Comparison of ENCODE assay signal across 8 cellular contexts in genomic region chr1:150186789-150187559, GRCh38. TPM values are rescaled to one million over a fixed set of nuclear protein-coding genes. Genes with fewer than 3 reads are reported as not detected.
DNase-seq lines count a peak whose midpoint lies in the region; ATAC-seq and TF ChIP-seq lines count a peak whose summit lies in the region.

No MANE protein-coding gene starts in this region.

- H3K9me3 ChIP-seq in Loucy (ENCODE audit: insufficient read depth, low read depth, low read length) (no peaks in the 10 kb centered on the region), SJSA1 (replicated peaks) (no peaks in the 10 kb centered on the region), liver (ENCODE audit: control insufficient read depth in 4 of 4, low read length in 3 of 4) (no peaks in the 10 kb centered on the region), transverse colon (no peaks in the 10 kb centered on the region)

- no peak for TF ChIP-seq POLR2A in transverse colon (IDR thresholded peaks at IDR 0.05)

- H3K27me3 ChIP-seq in Loucy (ENCODE audit: insufficient read depth, low read length, poor library complexity, severe bottlenecking) (no peaks in the 10 kb centered on the region), SJSA1 (replicated peaks) (no peaks in the 10 kb centered on the region), liver (ENCODE audit: control insufficient read depth in 4 of 4, insufficient read depth in 4 of 4, low read length in 3 of 4) (no peaks in the 10 kb centered on the region), transverse colon (no peaks in the 10 kb centered on the region)

- DNase-seq in EL (peak; percentile 64), SJSA1 (ENCODE audit: low read depth in 1 of 2, low spot score in 2 of 2) (peak in 1 of 2 experiments; percentile 72), caudate nucleus (lab: John Stamatoyannopoulos, UW) (peak in 5 of 61 donors; percentile 10 to 54 (median 24)), transverse colon (no peak), putamen (ENCODE audit: low spot score) (no peak)

- H3K79me2 ChIP-seq in Loucy (ENCODE audit: insufficient read depth, low read length), result no peaks in the 10 kb centered on the region

- H3K36me3 ChIP-seq in Loucy (ENCODE audit: insufficient read depth, low read length), result no peaks in the 10 kb centered on the region
- H3K36me3 ChIP-seq in SJSA1, result no peaks in the 10 kb centered on the region
- H3K36me3 ChIP-seq in liver (ENCODE audit: control insufficient read depth in 4 of 4, insufficient read depth in 3 of 4, low read depth in 1 of 4, low read length in 3 of 4), result no peaks in the 10 kb centered on the region
- H3K36me3 ChIP-seq in transverse colon, result no peaks in the 10 kb centered on the region

- no peak overlapping the region for H2AFZ ChIP-seq in Loucy (ENCODE audit: low read length)

- ATAC-seq in HG02885 (IDR thresholded peaks at IDR 0.05; ENCODE audit: poor library complexity, unreplicated experiment), result no peak

- no peak overlapping the region for H3K4me3 ChIP-seq in Loucy (ENCODE audit: low read length, poor library complexity, severe bottlenecking)
- H3K4me3 ChIP-seq in SJSA1, result no peak overlapping the region
- peak overlapping the region in 2 of 3 donors; percentile 8 to 43 for H3K4me3 ChIP-seq in liver (ENCODE audit: low read depth in 1 of 3, low read length in 3 of 3)
- no peak overlapping the region for H3K4me3 ChIP-seq in transverse colon

- WGBS in liver, result 7% methylated on average over 10 of the region's 10 CpGs
- 22 to 25% methylated on average over 9 to 10 of the region's 10 CpGs for whole genome bisulfite sequencing in transverse colon (ENCODE audit: low coverage in 1 of 2), 2 donors

- peak; percentile 78 to 80 for TF ChIP-seq RAD21 in liver (IDR thresholded peaks at IDR 0.05)

- no peaks in the 10 kb centered on the region for H3F3A ChIP-seq in Loucy (ENCODE audit: low read depth)

- TF ChIP-seq CTCF in Loucy (conservative IDR thresholded peaks at IDR 0.05; ENCODE audit: low read length), result peak; percentile 62
- peak; percentile 34 for TF ChIP-seq CTCF in liver (IDR thresholded peaks at IDR 0.05; ENCODE audit: low read depth, low read length, missing input control)
- TF ChIP-seq CTCF in transverse colon (IDR thresholded peaks at IDR 0.05), result peak; percentile 44 to 56 (median 54)

- in situ Hi-C loops in transverse colon (cut with MboI; ENCODE audit: low pct_ligation_motif_present in 1 of 4, low pct_unique_long_range_greater_than_20kb in 1 of 4, low sequenced_read_pairs in 3 of 4), result loop anchor here (10.0 to 25.0 kb wide), 3 partner anchors 112 to 225 kb away; no protein-coding TSS in a partner anchor

- H3K27ac ChIP-seq in SJSA1 (peak overlapping the region; percentile 48), caudate nucleus (ENCODE audit: low read depth, low read length) (peak overlapping the region; percentile 44), liver (ENCODE audit: low read depth in 1 of 2, low read length in 2 of 2) (peak overlapping the region; percentile 68 to 84), transverse colon (peak overlapping the region; percentile 19 to 51 (median 27))

- TF ChIP-seq EP300 in transverse colon (IDR thresholded peaks at IDR 0.05; ENCODE audit: low read depth), result no peak

- no peak overlapping the region for H3K9ac ChIP-seq in Loucy (ENCODE audit: low read depth, low read length, poor library complexity, severe bottlenecking)
- no peak overlapping the region for H3K9ac ChIP-seq in liver (ENCODE audit: low read depth in 1 of 2, low read length in 2 of 2)

- no peaks in the 10 kb centered on the region for H3K9me2 ChIP-seq in Loucy (replicated peaks; ENCODE audit: low read depth, low read length)

- H4K20me1 ChIP-seq in Loucy (ENCODE audit: insufficient read depth, low read length, poor library complexity, severe bottlenecking), result no peaks in the 10 kb centered on the region

- H3K4me1 ChIP-seq in Loucy (ENCODE audit: insufficient read depth, low read length, poor library complexity, severe bottlenecking) (no peaks in the 10 kb centered on the region), SJSA1 (replicated peaks) (peaks cover 22% of the 10 kb centered on the region), liver (ENCODE audit: control insufficient read depth in 4 of 4, insufficient read depth in 4 of 4, low read length in 3 of 4) (peaks cover 0 to 10% (median 5%) of the 10 kb centered on the region in 4 donors), transverse colon (no peaks in the 10 kb centered on the region)

- intact Hi-C loops in transverse colon (cut with DNase I; ENCODE audit: low total_unique reads), result loop anchor here (5.0 kb wide), 1 partner anchor 225 kb away; no protein-coding TSS in a partner anchor

- no peak overlapping the region for H3K4me2 ChIP-seq in Loucy (ENCODE audit: low read depth, low read length, poor library complexity, severe bottlenecking)

TF ChIP-seq in liver, 16 proteins besides CTCF, POLR2A, EP300 and RAD21:
- no peak for TF ChIP-seq REST (IDR thresholded peaks at IDR 0.05)
- peak in 1 of 2 donors; percentile 4 for TF ChIP-seq JUND (IDR thresholded peaks at IDR 0.05)
- TF ChIP-seq EGR1 (IDR thresholded peaks at IDR 0.05; ENCODE audit: low read depth in 2 of 2), result no peak
- no peak for TF ChIP-seq TAF1 (conservative IDR thresholded peaks at IDR 0.05)
- TF ChIP-seq FOXA2 (IDR thresholded peaks at IDR 0.05), result no peak
- no peak for TF ChIP-seq MAX (IDR thresholded peaks at IDR 0.05)
- TF ChIP-seq HNF4A (conservative IDR thresholded peaks at IDR 0.05), result no peak
- TF ChIP-seq FOXA1 (IDR thresholded peaks at IDR 0.05), result no peak
- TF ChIP-seq SP1 (IDR thresholded peaks at IDR 0.05), result peak; percentile 21
- TF ChIP-seq GABPA (IDR thresholded peaks at IDR 0.05 in 1 of 2, conservative IDR thresholded peaks at IDR 0.05 in 1 of 2), result no peak
- TF ChIP-seq NR2F2 (IDR thresholded peaks at IDR 0.05), result no peak
- peak; percentile 38 for TF ChIP-seq ATF3 (IDR thresholded peaks at IDR 0.05)
- no peak for TF ChIP-seq ZBTB33 (IDR thresholded peaks at IDR 0.05)
- TF ChIP-seq HNF4G (IDR thresholded peaks at IDR 0.05), result no peak
- no peak for TF ChIP-seq YY1 (IDR thresholded peaks at IDR 0.05)
- no peak for TF ChIP-seq RXRA (IDR thresholded peaks at IDR 0.05)
TF ChIP-seq in liver: peak in this region for 3.

RNA-seq across cellular contexts. Expression of gene PLEKHO1, which starts 37.3 kb away (rescaled TPM):
- 76.2 and 90.1 TPM in 2 replicates for total RNA-seq in SJSA1 (2014; rRNA removed; shearing (Covaris generic))
- total RNA-seq in liver (1 to 10 TPM; 5.8 to 8.8 TPM), transverse colon (10 to 100 TPM; 35.9 to 76.3 (median 49.7) TPM)
- polyA plus RNA-seq in liver, result 1 to 10 TPM; 3.5 to 6.3 TPM

RNA-seq across cellular contexts. Expression of gene ANP32E, which starts 48.9 kb away (rescaled TPM):
- total RNA-seq in SJSA1 (2014; rRNA removed; shearing (Covaris generic)), result 95.3 and 103 TPM in 2 replicates
- total RNA-seq in liver, result 10 to 100 TPM in 1 of 2 donors, 1 to 10 TPM in 1; 8.8 to 40.6 TPM
- polyA plus RNA-seq in liver, result 10 to 100 TPM; 10.5 to 41.5 TPM
- 10 to 100 TPM in 2 of 4 donors, 1 to 10 TPM in 2; 6.6 to 20.8 (median 10.8) TPM for total RNA-seq in transverse colon

Comparison
In these comparisons a context has a peak if more than half of its experiments do, and no peak if none do; other contexts are left out.
1. H3K4me3 ChIP-seq: peak in liver (2 of 3); none in Loucy (single experiment), SJSA1 (single experiment) and transverse colon (0 of 4).
2. Peak in every context shown above with its lines, with median percentiles within 50 percentile points of each other: CTCF ChIP-seq and H3K27ac ChIP-seq.